In the genomic region with DNA sequence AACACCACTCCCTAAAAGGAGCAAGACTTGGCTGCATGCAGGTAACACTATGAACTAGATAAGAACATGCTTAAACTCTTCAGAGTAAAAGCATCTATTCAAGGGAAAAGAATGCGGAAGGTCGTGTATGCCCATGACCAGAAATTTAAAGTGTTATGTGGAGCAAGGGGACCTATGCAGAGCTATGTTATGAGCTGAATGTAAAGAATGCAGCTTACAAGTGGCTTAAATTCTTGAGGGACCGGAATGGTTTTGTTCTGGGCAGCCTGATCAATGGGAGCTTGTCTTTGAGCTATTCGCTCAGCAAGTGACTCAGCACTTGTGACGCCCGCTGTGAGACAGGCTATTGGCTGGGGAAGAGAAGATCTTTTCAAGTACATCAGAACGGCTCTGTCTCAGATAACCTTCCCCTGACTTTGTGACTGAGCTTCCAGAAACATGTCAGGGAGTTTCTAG, we compare ENCODE assay signal across 11 cellular contexts.
DNase-seq lines count a peak whose midpoint lies in the region; ATAC-seq, FAIRE-seq and TF ChIP-seq lines count a peak whose summit lies in the region.
"Had no signal": no experiment of that assay in that cellular context is flagged by ENCODE, and none has a peak within 500 bp of the region (broad histone marks: within the 10 kb centered on the region; RNA-seq: fewer than 3 reads in every experiment).

No MANE protein-coding gene starts in this region.

- H2BK5ac ChIP-seq in H1 (ENCODE audit: low read depth, low read length), result peak overlapping the region; percentile 84

- H4K5ac ChIP-seq in H1 (ENCODE audit: insufficient read length, low read depth, low read length), result peak overlapping the region; percentile 46

- H3K27me3 Mint-ChIP-seq in activated CD4-positive, alpha-beta T cell treated with anti-CD3 and anti-CD28 coated beads for 36 hours, result peaks cover 6% of the 10 kb centered on the region

- TF ChIP-seq POLR2A in H1 (IDR thresholded peaks at IDR 0.05; ENCODE audit: control extremely low read depth in 1 of 2, low read depth in 2 of 2, low read length in 2 of 2), result peak in 1 of 2 experiments; percentile 77; a peak in 1 of 3 replicates

- ATAC-seq in left lung (peak; percentile 93), GM21515 (IDR thresholded peaks at IDR 0.05; ENCODE audit: unreplicated experiment) (no peak)
- no peak for ATAC-seq in activated CD4-positive, alpha-beta T cell treated with anti-CD3 and anti-CD28 coated beads for 36 hours
- ATAC-seq: activated naive CD8-positive, alpha-beta T cell treated with anti-CD3 and anti-CD28 coated beads, Interleukin-2, amount 50 U/mL, for 24 hours had no signal

- H2AK5ac ChIP-seq in H1 (ENCODE audit: low read depth, low read length), result peak overlapping the region; percentile 40; the same call in 1 of the 2 replicates

- no peak overlapping the region for H2AFZ ChIP-seq in H1 (ENCODE audit: low read length)

- no peak overlapping the region for H3K4me3 Mint-ChIP-seq in activated CD4-positive, alpha-beta T cell treated with anti-CD3 and anti-CD28 coated beads for 36 hours
- H3K4me3 Mint-ChIP-seq: activated naive CD8-positive, alpha-beta T cell treated with anti-CD3 and anti-CD28 coated beads, Interleukin-2, amount 50 U/mL, for 24 hours had no signal

- TF ChIP-seq EP300 in H1 (IDR thresholded peaks at IDR 0.05; ENCODE audit: borderline replicate concordance in 1 of 2, low read depth in 2 of 2, low read length in 2 of 2), result peak in 1 of 2 experiments; percentile 89; a peak in 2 of 3 replicates

- peak in 1 of 2 experiments; percentile 10; a peak in 1 of 4 replicates for TF ChIP-seq RAD21 in H1 (IDR thresholded peaks at IDR 0.05 in 1 of 2, conservative IDR thresholded peaks at IDR 0.05 in 1 of 2; ENCODE audit: low read depth in 2 of 2, low read length in 2 of 2)

- H2BK20ac ChIP-seq in H1 (ENCODE audit: low read length), result no peak overlapping the region

- H2BK12ac ChIP-seq in H1 (ENCODE audit: low read depth, low read length), result peak overlapping the region; percentile 99

- H4K8ac ChIP-seq in H1 (ENCODE audit: extremely low read depth, insufficient read depth, low read length), result no peak overlapping the region

- peaks cover 10 to 13% of the 10 kb centered on the region in 2 experiments for H3K9me3 ChIP-seq in H1 (ENCODE audit: insufficient read depth in 2 of 2, low read depth in 1 of 2, low read length in 1 of 2)
- peaks cover 0 to 12% of the 10 kb centered on the region in 2 donors for H3K9me3 ChIP-seq in left lung
- H3K9me3 ChIP-seq: neutrophil had no signal

- H3K4me1 Mint-ChIP-seq in activated CD4-positive, alpha-beta T cell treated with anti-CD3 and anti-CD28 coated beads for 36 hours, result no peaks in the 10 kb centered on the region
- H3K4me1 Mint-ChIP-seq: activated naive CD8-positive, alpha-beta T cell treated with anti-CD3 and anti-CD28 coated beads, Interleukin-2, amount 50 U/mL, for 24 hours had no signal

- H3K9ac ChIP-seq in H1 (replicated peaks in 1 of 4; ENCODE audit: extremely low read depth in 1 of 4, low read depth in 3 of 4, low read length in 3 of 4), result peak overlapping the region in 1 of 4 experiments; percentile 34; a peak in 1 of 7 replicates

- no peak overlapping the region for H3K23ac ChIP-seq in H1 (ENCODE audit: insufficient read length)

- intact Hi-C loops in left lung (cut with DNase I), result no loop called here
- intact Hi-C loops in activated CD4-positive, alpha-beta T cell treated with anti-CD3 and anti-CD28 coated beads for 36 hours (cut with DNase I, micrococcal nuclease), result no loop called here

- peak overlapping the region; percentile 15 to 39; a peak in 2 of 4 replicates for H3K4me2 ChIP-seq in H1 (ENCODE audit: insufficient read depth in 1 of 2, low read depth in 2 of 2, low read length in 2 of 2)

- WGBS in H1 (ENCODE audit: extremely low coverage in 1 of 2, insufficient coverage in 1 of 2, insufficient read length in 1 of 2, insufficient replicate concordance in 2 of 2, low coverage in 1 of 2, low lambda C conversion rate in 2 of 2, missing lambda C conversion rate in 1 of 2), 2 experiments, result 27% methylated on average over 7 of the region's 7 CpGs; no CpG with 5 or more reads in 1 of the 2 experiments

- H3K27ac ChIP-seq in H1 (ENCODE audit: low read depth, low read length) (peak overlapping the region; percentile 84), left lung (peak overlapping the region in 1 of 2 donors; percentile 47)
- H3K27ac ChIP-seq: 22Rv1, neutrophil had no signal

- CTCF ChIA-PET in H1 (lab: Charles Lee; ENCODE audit: partially characterized antibody), result no interaction called here
- CTCF ChIA-PET in activated CD4-positive, alpha-beta T cell treated with anti-CD3 and anti-CD28 coated beads for 36 hours (lab: Charles Lee), result no interaction called here

- no peaks in the 10 kb centered on the region for H4K20me1 ChIP-seq in H1 (replicated peaks in 1 of 2; ENCODE audit: control insufficient read depth in 1 of 2, insufficient read depth in 2 of 2, low read length in 2 of 2)

- no peak overlapping the region for H3K14ac ChIP-seq in H1 (ENCODE audit: insufficient read length)

- H3K4me1 ChIP-seq in H1 (replicated peaks in 1 of 4; ENCODE audit: control insufficient read depth in 3 of 4, insufficient read depth in 4 of 4, low read length in 3 of 4) (peaks cover 2 to 4% (median 3%) of the 10 kb centered on the region in 4 experiments; a peak in 3 of 7 replicates), left lung (no peaks in the 10 kb centered on the region)

- FAIRE-seq in H1 (lab: Jason Lieb, UNC) (peak; percentile 99), urothelium cell line (lab: Jason Lieb, UNC) (peak; percentile 63), D721Med (lab: Jason Lieb, UNC) (no peak)

- H3K36me3 ChIP-seq in H1 (ENCODE audit: control insufficient read depth in 2 of 4, insufficient read depth in 4 of 4, low read length in 3 of 4), result peaks cover 0 to 7% (median 1%) of the 10 kb centered on the region in 4 experiments; a peak in 3 of 8 replicates
- no peaks in the 10 kb centered on the region for H3K36me3 ChIP-seq in left lung
- H3K36me3 ChIP-seq: neutrophil had no signal

- H3K79me1 ChIP-seq in H1 (ENCODE audit: low read depth, low read length), result no peaks in the 10 kb centered on the region

- no peaks in the 10 kb centered on the region for H3K9me3 Mint-ChIP-seq in activated CD4-positive, alpha-beta T cell treated with anti-CD3 and anti-CD28 coated beads for 36 hours (ENCODE audit: low read depth)

- no peaks in the 10 kb centered on the region for H3K27me3 ChIP-seq in H1 (replicated peaks in 1 of 4; ENCODE audit: control insufficient read depth in 3 of 4, extremely low read depth in 1 of 4, insufficient read depth in 3 of 4, low read length in 3 of 4)
- H3K27me3 ChIP-seq in left lung, result no peaks in the 10 kb centered on the region
- H3K27me3 ChIP-seq: neutrophil had no signal

- TF ChIP-seq CTCF in H1 (IDR thresholded peaks at IDR 0.05; ENCODE audit: control extremely low read depth in 1 of 3, insufficient read depth in 1 of 3, low read depth in 1 of 3, low read length in 3 of 3) (no peak), left lung (IDR thresholded peaks at IDR 0.05) (no peak), D721Med (IDR thresholded peaks at IDR 0.05; ENCODE audit: insufficient read depth, missing control alignments) (no peak)

- peak overlapping the region in 1 of 4 experiments; percentile 35; a peak in 1 of 8 replicates for H3K4me3 ChIP-seq in H1 (ENCODE audit: extremely low read depth in 1 of 4, insufficient read depth in 2 of 4, low read depth in 3 of 4, low read length in 4 of 4)
- H3K4me3 ChIP-seq in left lung, result no peak overlapping the region

- H3K18ac ChIP-seq in H1 (ENCODE audit: extremely low read depth, low read length), result no peak overlapping the region; the same call in 1 of the 2 replicates

- no peak overlapping the region for H3K27ac Mint-ChIP-seq in activated CD4-positive, alpha-beta T cell treated with anti-CD3 and anti-CD28 coated beads for 36 hours
- H3K27ac Mint-ChIP-seq: activated naive CD8-positive, alpha-beta T cell treated with anti-CD3 and anti-CD28 coated beads, Interleukin-2, amount 50 U/mL, for 24 hours had no signal

- no peak overlapping the region for H3K56ac ChIP-seq in H1 (replicated peaks; ENCODE audit: insufficient read length, low read depth, low read length)

- H2BK120ac ChIP-seq in H1 (replicated peaks; ENCODE audit: low read depth, low read length), result peak overlapping the region; percentile 3

- H4K91ac ChIP-seq in H1 (replicated peaks; ENCODE audit: insufficient read length, low read length), result peak overlapping the region; percentile 22

- POLR2A ChIA-PET in H1 (lab: Charles Lee; ENCODE audit: partially characterized antibody), result interaction anchor here (0.6 to 3.1 kb wide), 11 partner anchors 11 to 368 kb away, joined by 3 to 26 read pairs (median 4); a partner anchor contains a TSS
- POLR2A ChIA-PET in activated CD4-positive, alpha-beta T cell treated with anti-CD3 and anti-CD28 coated beads for 36 hours (lab: Charles Lee), result no interaction called here

- H3K4ac ChIP-seq in H1 (replicated peaks; ENCODE audit: insufficient read length, low read depth, low read length), result peak overlapping the region; percentile 63

- no peak overlapping the region for H2BK15ac ChIP-seq in H1 (ENCODE audit: low read length)

- H3K23me2 ChIP-seq in H1 (ENCODE audit: low read depth, low read length), result no peaks in the 10 kb centered on the region

- H3K36me3 Mint-ChIP-seq in activated CD4-positive, alpha-beta T cell treated with anti-CD3 and anti-CD28 coated beads for 36 hours (ENCODE audit: low read depth), result no peaks in the 10 kb centered on the region

- DNase-seq in DMS53 (lab: John Stamatoyannopoulos, UW) (peak; percentile 55), DMS53 treated with DMSO at 0.1 percent for 48 hours (lab: John Stamatoyannopoulos, UW; ENCODE audit: unreplicated experiment) (no peak), H1 (ENCODE audit: low read depth in 1 of 2, low spot score in 2 of 2) (peak; percentile 69 to 88), left lung (peak; percentile 69 to 83), urothelium cell line (ENCODE audit: low spot score) (peak; percentile 88), D721Med (ENCODE audit: insufficient read length, low spot score) (no peak)
- DNase-seq in activated CD4-positive, alpha-beta T cell treated with anti-CD3 and anti-CD28 coated beads for 36 hours, result no peak
- DNase-seq: activated naive CD8-positive, alpha-beta T cell treated with anti-CD3 and anti-CD28 coated beads, Interleukin-2, amount 50 U/mL, for 24 hours had no signal

- H3K79me2 ChIP-seq in H1 (ENCODE audit: control insufficient read depth in 1 of 2, insufficient read depth in 2 of 2, low read length in 2 of 2), result no peaks in the 10 kb centered on the region

TF ChIP-seq in H1, 55 proteins besides CTCF, POLR2A, EP300 and RAD21 (continues in another document):
- TF ChIP-seq SP4 (IDR thresholded peaks at IDR 0.05; ENCODE audit: low read length) (no peak), KDM5A (IDR thresholded peaks at IDR 0.05; ENCODE audit: low read length) (no peak), NANOG (IDR thresholded peaks at IDR 0.05; ENCODE audit: insufficient read depth, low read depth, low read length, poor library complexity, severe bottlenecking) (peak; percentile 92), TEAD4 (IDR thresholded peaks at IDR 0.05; ENCODE audit: low read depth, low read length) (peak; percentile 98), KDM1A (IDR thresholded peaks at IDR 0.05; ENCODE audit: borderline replicate concordance, low read length) (peak; percentile 28; the same call in 1 of the 2 replicates)

Comparison
In these comparisons a context has a peak if more than half of its experiments do, and no peak if none do; other contexts are left out.
1. DNase-seq: peak in DMS53 (single experiment), H1 (2 of 2), left lung (2 of 2) and urothelium cell line (single experiment); none in DMS53 treated with DMSO at 0.1 percent for 48 hours (single experiment), activated CD4-positive, alpha-beta T cell treated with anti-CD3 and anti-CD28 coated beads for 36 hours (single experiment) and D721Med (single experiment).